ENCODE assay signal across 8 cellular contexts in genomic region chr6:28944412-28945006, GRCh38. TPM values are rescaled to one million over a fixed set of nuclear protein-coding genes. Genes with fewer than 3 reads are reported as not detected.
DNase-seq lines count a peak whose midpoint lies in the region; ATAC-seq and TF ChIP-seq lines count a peak whose summit lies in the region.

No MANE protein-coding gene starts in this region.

- intact Hi-C loops in Panc1 (cut with micrococcal nuclease; ENCODE audit: unreplicated experiment) (loop anchor here (5.0 kb wide), 2 partner anchors 47 to 107 kb away; no protein-coding TSS in a partner anchor), natural killer cell (cut with micrococcal nuclease) (loop anchor here (1.0 to 5.0 kb wide), 3 partner anchors 38 to 1052 kb away; a partner anchor contains a TSS), stomach (cut with DNase I; ENCODE audit: low total_unique reads) (loop anchor here (5.0 kb wide), 1 partner anchor 38 kb away; no protein-coding TSS in a partner anchor)

- H3K4me3 ChIP-seq in HUES48 (ENCODE audit: low read depth, low read length) = peak overlapping the region; percentile 91
- H3K4me3 ChIP-seq in Panc1 (ENCODE audit: low read depth in 2 of 2, low read length in 2 of 2) = peak overlapping the region; percentile 88 to 100
- peak overlapping the region; percentile 48 to 56 (median 52) for H3K4me3 ChIP-seq in stomach

- H3K9me3 ChIP-seq in HUES48 (ENCODE audit: control insufficient read depth, insufficient read depth, low read length) (no peaks in the 10 kb centered on the region), Panc1 (ENCODE audit: control insufficient read depth, insufficient read depth, low read depth, low read length) (no peaks in the 10 kb centered on the region), stomach (no peaks in the 10 kb centered on the region)

- H3K27ac Mint-ChIP-seq in natural killer cell = peak overlapping the region; percentile 91 to 98

- H3K4me1 ChIP-seq in HUES48 (ENCODE audit: control insufficient read depth, insufficient read depth, low read length) (peaks cover 17% of the 10 kb centered on the region; the same call in 1 of the 2 replicates), Panc1 (ENCODE audit: control insufficient read depth, insufficient read depth, low read length) (peaks cover 27% of the 10 kb centered on the region), stomach (peaks cover 4 to 44% (median 34%) of the 10 kb centered on the region in 4 donors)

- no peak for TF ChIP-seq EP300 in stomach (IDR thresholded peaks at IDR 0.05)

- H3K9ac ChIP-seq in HUES48 (ENCODE audit: low read depth, low read length) = peak overlapping the region; percentile 57

- peaks cover 0 to 7% of the 10 kb centered on the region in 2 donors for H3K27me3 Mint-ChIP-seq in natural killer cell (ENCODE audit: low read depth in 2 of 2)

- WGBS in stomach, 5 donors = 8 to 14% (median 10%) methylated on average over 13 of the region's 13 CpGs

- H3K4me1 Mint-ChIP-seq in natural killer cell = peaks cover 48 to 51% of the 10 kb centered on the region in 2 donors

- TF ChIP-seq POLR2A in stomach (IDR thresholded peaks at IDR 0.05) = no peak

- POLR2A ChIA-PET in Panc1 (lab: Charles Lee) = no interaction called here

- H3K27me3 ChIP-seq in HUES48 (ENCODE audit: control insufficient read depth, insufficient read depth, low read length) (no peaks in the 10 kb centered on the region), Panc1 (ENCODE audit: control insufficient read depth, insufficient read depth, low read length) (no peaks in the 10 kb centered on the region), stomach (no peaks in the 10 kb centered on the region)

- BruUV-seq in Panc1 (replicated peaks; lab: Mats Ljungman, UMichigan) = no TSS peak

- in situ Hi-C loops in Panc1 (cut with HindIII; ENCODE audit: low pct_unique_long_range_greater_than_20kb, low sequenced_read_pairs) = no loop called here

- TF ChIP-seq CTCF in Panc1 (IDR thresholded peaks at IDR 0.05) (no peak), natural killer cell (IDR thresholded peaks at IDR 0.05) (no peak), stomach (IDR thresholded peaks at IDR 0.05) (no peak)

- CTCF ChIA-PET in Panc1 (lab: Charles Lee) = no interaction called here

- H3K9me3 Mint-ChIP-seq in natural killer cell = no peaks in the 10 kb centered on the region

- peak in 10 of 14 donors; percentile 14 to 53 (median 48) for DNase-seq in C1 segment of cervical spinal cord (lab: John Stamatoyannopoulos, UW)
- peak; percentile 93 for DNase-seq in Panc1 (ENCODE audit: low read depth, low spot score)
- DNase-seq in activated T-helper 1 cell treated with anti-CD3 and anti-CD28 coated beads, Interleukin-2, amount 50 U/mL, for 16 hours (ENCODE audit: low read depth in 1 of 2, low spot score in 1 of 2) = peak; percentile 25 to 40
- peak; percentile 93 for DNase-seq in fibroblast of peridontal ligament (ENCODE audit: extremely low read depth)
- DNase-seq in natural killer cell = peak; percentile 55
- DNase-seq in stomach = peak; percentile 41

- ATAC-seq in Panc1 (peak; percentile 24), natural killer cell (peak in 2 of 3 donors; percentile 29 to 30), HG02678 (IDR thresholded peaks at IDR 0.05; ENCODE audit: unreplicated experiment) (no peak)

- H3K36me3 ChIP-seq in HUES48 (ENCODE audit: control insufficient read depth, insufficient read depth, low read length) = no peaks in the 10 kb centered on the region
- no peaks in the 10 kb centered on the region for H3K36me3 ChIP-seq in Panc1 (ENCODE audit: control insufficient read depth, insufficient read depth, low read length)
- no peaks in the 10 kb centered on the region for H3K36me3 ChIP-seq in stomach

- peaks cover 8% of the 10 kb centered on the region for H3K36me3 Mint-ChIP-seq in natural killer cell

- peak overlapping the region; percentile 99 for H3K4me3 Mint-ChIP-seq in natural killer cell

- H3K27ac ChIP-seq in HUES48 (ENCODE audit: low read depth, low read length) = no peak overlapping the region
- H3K27ac ChIP-seq in Panc1 (ENCODE audit: low read length) = peak overlapping the region; percentile 92
- H3K27ac ChIP-seq in stomach = peak overlapping the region; percentile 40 to 86 (median 77)

RNA-seq across cellular contexts. Expression of gene TRIM27, which starts 20.7 kb away (rescaled TPM):
- 53.0 TPM for total RNA-seq in Panc1 (2021; ENCODE audit: unreplicated experiment)
- 42.6 TPM for polyA plus RNA-seq in Panc1 (2012; ENCODE audit: insufficient read length)
- 10 to 100 TPM; 19.3 to 33.6 (median 25.1) TPM for total RNA-seq in natural killer cell
- 100 to 1,000 TPM in 1 of 5 donors, 10 to 100 TPM in 4; 59.1 to 102 (median 77.7) TPM for total RNA-seq in stomach
- polyA plus RNA-seq in stomach = 10 to 100 TPM; 24.2 to 33.5 (median 31.6) TPM

Comparison
In these comparisons a context has a peak if more than half of its experiments do, and no peak if none do; other contexts are left out.
1. DNase-seq: peak in every context shown above with its lines; median percentile 93 in Panc1; 93 in fibroblast of peridontal ligament; 55 in natural killer cell; 48 in C1 segment of cervical spinal cord; 41 in stomach; 32 in activated T-helper 1 cell treated with anti-CD3 and anti-CD28 coated beads, Interleukin-2, amount 50 U/mL, for 16 hours.